ENCODE assay signal across 4 cellular contexts in genomic region chrY:25048544-25048943, GRCh38. TPM values are rescaled to one million over a fixed set of nuclear protein-coding genes. Genes with fewer than 3 reads are reported as not detected.
"Had no signal": no experiment of that assay in that cellular context is flagged by ENCODE, and none has a peak within 500 bp of the region (broad histone marks: within the 10 kb centered on the region; RNA-seq: fewer than 3 reads in every experiment).

No MANE protein-coding gene starts in this region.

RNA-seq across cellular contexts. Expression of gene BPY2C, which starts 3.4 kb away (rescaled TPM):
- total RNA-seq: LHCN-M2, M059J, MCF 10A, NCI-H460 had no signal
